24 cellular contexts compared by ENCODE assay signal in the genomic region with DNA sequence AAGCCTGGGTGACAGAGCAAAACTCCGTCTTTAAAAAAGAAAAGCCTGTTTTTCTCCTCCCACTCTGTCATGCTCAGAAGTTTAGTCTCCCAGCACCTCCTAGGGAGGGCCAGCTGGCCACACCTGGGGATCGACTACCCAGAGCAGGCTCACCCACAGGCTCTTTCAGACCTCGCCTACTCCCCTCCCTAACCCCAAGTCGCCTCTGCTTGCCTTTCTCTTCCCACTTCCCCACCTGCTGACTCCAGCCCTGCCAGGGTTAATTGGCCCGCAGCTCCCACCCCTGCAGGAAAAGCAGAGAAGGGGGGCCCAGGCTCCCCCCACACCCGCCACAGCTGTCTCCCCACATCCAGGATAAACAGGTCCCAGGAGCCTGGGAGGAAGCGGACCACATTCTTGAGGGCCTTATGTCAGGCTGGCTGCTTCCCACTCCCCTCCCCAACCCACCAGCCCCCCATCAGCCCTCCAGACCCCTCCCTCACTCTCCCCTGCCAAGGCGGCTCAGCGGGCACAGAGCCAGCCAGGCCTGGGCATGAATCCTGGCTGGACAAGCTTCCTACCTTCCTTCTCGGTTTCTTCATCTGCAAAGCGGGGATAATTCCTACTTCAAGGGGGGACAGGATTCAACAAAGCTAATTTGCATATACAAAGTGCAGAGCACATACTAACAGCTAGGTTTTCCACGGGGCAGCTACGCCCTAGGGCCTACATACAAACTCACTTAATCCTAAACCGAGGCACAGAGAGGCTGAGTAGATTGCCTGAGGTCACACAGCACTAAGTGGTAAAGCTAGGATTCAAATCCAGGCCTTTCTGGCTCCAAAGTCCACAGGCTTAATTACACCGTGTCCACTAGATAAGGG. TPM values are rescaled to one million over a fixed set of nuclear protein-coding genes. Genes with fewer than 3 reads are reported as not detected.
"Had no signal": no experiment of that assay in that cellular context is flagged by ENCODE, and none has a peak within 500 bp of the region (broad histone marks: within the 10 kb centered on the region; RNA-seq: fewer than 3 reads in every experiment).

No MANE protein-coding gene starts in this region.

- H3K27me3 ChIP-seq: right atrium auricular region, testis, upper lobe of left lung had no signal

- H3K4me1 Mint-ChIP-seq: activated naive CD8-positive, alpha-beta T cell treated with anti-CD3 and anti-CD28 coated beads, Interleukin-2, amount 50 U/mL, for 24 hours; activated T-helper 17 cell treated with anti-CD3 and anti-CD28 coated beads, Interleukin-2, amount 50 U/mL, for 72 hours; stimulated activated naive CD8-positive, alpha-beta T cell treated with anti-CD3 and anti-CD28 coated beads, Interleukin-15, amount 100 ng/mL, for 72 hours had no signal

- FAIRE-seq: frontal cortex had no signal

- DNase-seq: activated CD4-positive, alpha-beta T cell treated with anti-CD3 and anti-CD28 coated beads, Interleukin-2, amount 50 U/mL, for 4 hours; activated naive CD4-positive, alpha-beta T cell treated with Interleukin-2 at 50 U/mL for 16 hours; activated naive CD8-positive, alpha-beta T cell treated with anti-CD3 and anti-CD28 coated beads, Interleukin-2, amount 50 U/mL, for 24 hours; aorta; cerebellar nuclear complex; effector memory CD8-positive, alpha-beta T cell; heart right ventricle; midbrain; naive thymus-derived CD4-positive, alpha-beta T cell; occipital lobe; stimulated activated CD4-positive, alpha-beta T cell treated with anti-CD3 and anti-CD28 coated beads, Interleukin-1b, Interleukin-23, amount 100 ng/mL, for 48 hours; stimulated activated naive CD8-positive, alpha-beta T cell treated with anti-CD3 and anti-CD28 coated beads, Interleukin-15, amount 100 ng/mL, for 72 hours; T-helper 9 cell; testis had no signal

- ATAC-seq: activated CD4-positive, CD25-positive, alpha-beta regulatory T cell treated with anti-CD3 and anti-CD28 coated beads, Interleukin-2, amount 50 U/mL, for 24 hours; activated naive CD8-positive, alpha-beta T cell treated with anti-CD3 and anti-CD28 coated beads, Interleukin-2, amount 50 U/mL, for 24 hours; activated T-helper 17 cell treated with anti-CD3 and anti-CD28 coated beads, Interleukin-2, amount 50 U/mL, for 72 hours; effector memory CD8-positive, alpha-beta T cell; naive thymus-derived CD4-positive, alpha-beta T cell; stimulated activated naive CD8-positive, alpha-beta T cell treated with anti-CD3 and anti-CD28 coated beads, Interleukin-15, amount 100 ng/mL, for 72 hours had no signal

- H3K4me3 ChIP-seq: breast epithelium, heart right ventricle, lung, right atrium auricular region, testis, upper lobe of left lung had no signal

- H3K36me3 ChIP-seq: breast epithelium, heart right ventricle, right atrium auricular region, upper lobe of left lung had no signal

- H3K4me1 ChIP-seq: breast epithelium, heart right ventricle, right atrium auricular region, testis, upper lobe of left lung had no signal

- H3K9me3 ChIP-seq: breast epithelium, heart right ventricle, right atrium auricular region, testis, upper lobe of left lung had no signal

- H3K27ac ChIP-seq: breast epithelium, epithelial cell of prostate, heart right ventricle, right atrium auricular region, testis, upper lobe of left lung had no signal

- H3K4me3 Mint-ChIP-seq: activated naive CD8-positive, alpha-beta T cell treated with anti-CD3 and anti-CD28 coated beads, Interleukin-2, amount 50 U/mL, for 24 hours; activated T-helper 17 cell treated with anti-CD3 and anti-CD28 coated beads, Interleukin-2, amount 50 U/mL, for 72 hours; dendritic cell treated with granulocyte-macrophage colony-stimulating factor and Interleukin-4, amounts not matched to agents 40 ng/mL and 50 ng/mL, for 4 days; effector memory CD8-positive, alpha-beta T cell; naive thymus-derived CD4-positive, alpha-beta T cell; stimulated activated naive CD8-positive, alpha-beta T cell treated with anti-CD3 and anti-CD28 coated beads, Interleukin-15, amount 100 ng/mL, for 72 hours had no signal

- H3K36me3 Mint-ChIP-seq: naive thymus-derived CD4-positive, alpha-beta T cell had no signal

- H3K27ac Mint-ChIP-seq: activated naive CD8-positive, alpha-beta T cell treated with anti-CD3 and anti-CD28 coated beads, Interleukin-2, amount 50 U/mL, for 24 hours; activated T-helper 17 cell treated with anti-CD3 and anti-CD28 coated beads, Interleukin-2, amount 50 U/mL, for 72 hours; dendritic cell treated with granulocyte-macrophage colony-stimulating factor and Interleukin-4, amounts not matched to agents 40 ng/mL and 50 ng/mL, for 4 days; effector memory CD8-positive, alpha-beta T cell; naive thymus-derived CD4-positive, alpha-beta T cell; stimulated activated naive CD8-positive, alpha-beta T cell treated with anti-CD3 and anti-CD28 coated beads, Interleukin-15, amount 100 ng/mL, for 72 hours had no signal

- H3K9me3 Mint-ChIP-seq: activated naive CD8-positive, alpha-beta T cell treated with anti-CD3 and anti-CD28 coated beads, Interleukin-2, amount 50 U/mL, for 24 hours; activated T-helper 17 cell treated with anti-CD3 and anti-CD28 coated beads, Interleukin-2, amount 50 U/mL, for 72 hours; dendritic cell treated with granulocyte-macrophage colony-stimulating factor and Interleukin-4, amounts not matched to agents 40 ng/mL and 50 ng/mL, for 4 days; effector memory CD8-positive, alpha-beta T cell; naive thymus-derived CD4-positive, alpha-beta T cell; stimulated activated naive CD8-positive, alpha-beta T cell treated with anti-CD3 and anti-CD28 coated beads, Interleukin-15, amount 100 ng/mL, for 72 hours had no signal

RNA-seq across cellular contexts. Expression of a gene that starts 44.9 kb away (rescaled TPM):
- total RNA-seq: activated T-helper 17 cell treated with anti-CD3 and anti-CD28 coated beads, Interleukin-2, amount 50 U/mL, for 72 hours; aorta; breast epithelium; frontal cortex; heart right ventricle; lung; naive thymus-derived CD4-positive, alpha-beta T cell; occipital lobe; posterior vena cava; right atrium auricular region; upper lobe of left lung had no signal
- polyA plus RNA-seq: aorta; heart right ventricle; lung; naive thymus-derived CD4-positive, alpha-beta T cell had no signal
